ENCODE assay signal across 27 cellular contexts in genomic region chr18:77981874-77982273, GRCh38.
"Had no signal": no experiment of that assay in that cellular context is flagged by ENCODE, and none has a peak within 500 bp of the region (broad histone marks: within the 10 kb centered on the region; RNA-seq: fewer than 3 reads in every experiment).

No MANE protein-coding gene starts in this region.

- DNase-seq: colonic mucosa; cortex of kidney; dermis blood vessel endothelial cell; dorsolateral prefrontal cortex; effector CD4-positive, alpha-beta T cell; effector CD8-positive, alpha-beta T cell; effector memory CD4-positive, alpha-beta T cell; effector memory CD8-positive, alpha-beta T cell; endodermal cell; erythroblast; esophagus squamous epithelium; foreskin fibroblast; foreskin keratinocyte; foreskin melanocyte; gastrocnemius medialis; glutamatergic neuron; heart left ventricle; heart right ventricle had no signal

- H3K27me3 ChIP-seq: colonic mucosa, esophagus muscularis mucosa, esophagus squamous epithelium, foreskin keratinocyte, gastrocnemius medialis, gastroesophageal sphincter, heart left ventricle, heart right ventricle had no signal

- ATAC-seq: effector memory CD8-positive, alpha-beta T cell; esophagus mucosa; foreskin keratinocyte; gastrocnemius medialis; gastroesophageal sphincter; heart left ventricle; heart right ventricle had no signal

- H3K36me3 ChIP-seq: colonic mucosa, esophagus muscularis mucosa, esophagus squamous epithelium, gastrocnemius medialis, gastroesophageal sphincter, heart left ventricle, heart right ventricle had no signal

- FAIRE-seq: colon, endometrium, endothelial cell of umbilical vein, frontal cortex had no signal

- H3K4me1 ChIP-seq: colonic mucosa, esophagus muscularis mucosa, esophagus squamous epithelium, foreskin keratinocyte, gastrocnemius medialis, gastroesophageal sphincter, heart left ventricle, heart right ventricle had no signal

- H3K4me3 ChIP-seq: colonic mucosa, coronary artery, dorsolateral prefrontal cortex, esophagus muscularis mucosa, esophagus squamous epithelium, gastrocnemius medialis, gastroesophageal sphincter, heart left ventricle, heart right ventricle had no signal

- H3K27ac ChIP-seq: colonic mucosa, coronary artery, dorsolateral prefrontal cortex, epithelial cell of prostate, esophagus muscularis mucosa, esophagus squamous epithelium, foreskin keratinocyte, gastrocnemius medialis, gastroesophageal sphincter, heart left ventricle, heart right ventricle had no signal

- H3K9me3 ChIP-seq: colonic mucosa, esophagus muscularis mucosa, esophagus squamous epithelium, gastrocnemius medialis, gastroesophageal sphincter had no signal
